ENCODE assay signal across 8 cellular contexts in the genomic region with DNA sequence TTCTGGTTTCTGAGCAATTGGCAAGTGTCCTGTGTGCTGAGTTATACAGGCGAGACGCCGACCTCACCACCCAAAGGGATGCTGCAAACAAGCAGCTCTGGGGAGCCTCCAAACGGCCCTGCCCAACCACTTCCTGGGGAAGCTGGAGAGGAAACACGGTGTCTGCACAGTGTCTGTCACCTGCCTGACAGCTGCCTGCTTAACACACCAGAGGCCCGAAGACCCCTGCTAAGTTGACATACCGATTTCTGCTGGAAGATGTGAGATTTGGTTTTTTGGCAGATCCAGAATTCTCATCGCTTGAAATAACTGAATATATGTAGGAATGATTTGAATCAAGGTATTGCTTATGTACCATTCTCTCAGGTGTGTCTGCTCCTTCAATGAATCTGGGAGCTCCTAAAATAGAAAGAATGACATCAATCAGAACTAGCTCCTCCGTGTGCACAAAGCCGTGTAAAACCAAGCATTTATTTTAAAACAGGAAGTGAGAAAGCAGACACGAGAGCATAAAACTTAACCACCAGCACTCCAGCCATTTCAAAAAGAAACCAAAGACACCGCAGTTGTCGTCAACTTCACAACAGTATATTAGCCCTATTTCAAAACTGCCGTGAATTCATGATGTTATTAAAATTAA. TPM values are rescaled to one million over a fixed set of nuclear protein-coding genes. Genes with fewer than 3 reads are reported as not detected.
A peak's percentile ranks its signal among the peaks of the same experiment; 100 is the strongest.
DNase-seq lines count a peak whose midpoint lies in the region; ATAC-seq and TF ChIP-seq lines count a peak whose summit lies in the region.

No MANE protein-coding gene starts in this region.

- peak overlapping the region; percentile 85 for H3K9ac ChIP-seq in BLaER1

- H3K4me3 Mint-ChIP-seq in WTC11 (no peak overlapping the region), natural killer cell (peak overlapping the region; percentile 93)

- no peaks in the 10 kb centered on the region for H4K20me1 ChIP-seq in BLaER1

- TF ChIP-seq POLR2A in thyroid gland (IDR thresholded peaks at IDR 0.05) = peak in 1 of 2 donors; percentile 13

- peak; percentile 74 for ATAC-seq in GM19438 (IDR thresholded peaks at IDR 0.05; ENCODE audit: low read depth, unreplicated experiment)
- peak; percentile 60 for ATAC-seq in HG03558 (IDR thresholded peaks at IDR 0.05; ENCODE audit: extremely low read depth, unreplicated experiment)
- ATAC-seq in WTC11 = 0 out of 2 replicates have a peak, but pooled peaks have one; percentile 30
- ATAC-seq in natural killer cell = peak; percentile 84 to 94 (median 92)

- H3K27me3 ChIP-seq in BLaER1 (no peaks in the 10 kb centered on the region), thyroid gland (no peaks in the 10 kb centered on the region)

- peak overlapping the region; percentile 99 for H3K27ac ChIP-seq in BLaER1
- peak overlapping the region; percentile 52 for H3K27ac ChIP-seq in caudate nucleus (ENCODE audit: low read depth, low read length)
- H3K27ac ChIP-seq in thyroid gland = peak overlapping the region; percentile 27 to 76 (median 58)

- H3K4me1 ChIP-seq in BLaER1 (peaks cover 72% of the 10 kb centered on the region), thyroid gland (peaks cover 8 to 25% of the 10 kb centered on the region in 2 donors)

- H3K9me3 ChIP-seq in BLaER1 = 0 out of 2 replicates have a peak, but pooled peaks cover 3% of the 10 kb centered on the region
- no peaks in the 10 kb centered on the region for H3K9me3 ChIP-seq in thyroid gland

- H3K4me3 ChIP-seq in BLaER1 = peak overlapping the region; percentile 55
- H3K4me3 ChIP-seq in thyroid gland (replicated peaks in 1 of 3) = no peak overlapping the region

- POLR2A ChIA-PET in WTC11 (lab: Charles Lee) = interaction anchor here (0.5 to 1.1 kb wide), 2 partner anchors 18 to 50 kb away, joined by 3 to 6 read pairs; no protein-coding TSS in a partner anchor

- CTCF ChIA-PET in WTC11 (lab: Charles Lee) = interaction anchor here (1.0 kb wide), 1 partner anchor 50 kb away, joined by 4 read pairs; no protein-coding TSS in a partner anchor

- H3K27me3 Mint-ChIP-seq in WTC11 (ENCODE audit: low read depth) (no peaks in the 10 kb centered on the region), natural killer cell (ENCODE audit: low read depth in 2 of 2) (peaks cover 23 to 26% of the 10 kb centered on the region in 2 donors)

- no peaks in the 10 kb centered on the region for H3K36me3 ChIP-seq in BLaER1
- H3K36me3 ChIP-seq in thyroid gland = no peaks in the 10 kb centered on the region

- DNase-seq in WTC11 (ENCODE audit: low spot score) = no peak
- peak in 21 of 61 donors; percentile 2 to 44 (median 9) for DNase-seq in caudate nucleus (lab: John Stamatoyannopoulos, UW)
- DNase-seq in natural killer cell = peak; percentile 63
- DNase-seq in thyroid gland = peak; percentile 36 to 49
- DNase-seq in DMS 273 treated with DMSO at 0.1 percent for 48 hours (lab: John Stamatoyannopoulos, UW) = no peak

- H3K36me3 Mint-ChIP-seq in WTC11 = peaks cover 4% of the 10 kb centered on the region
- H3K36me3 Mint-ChIP-seq in natural killer cell = no peaks in the 10 kb centered on the region

- intact Hi-C loops in natural killer cell (cut with micrococcal nuclease) (loop anchor here (2.0 kb wide), 1 partner anchor 50 kb away; no protein-coding TSS in a partner anchor), thyroid gland (cut with DNase I) (no loop called here)

- no peak overlapping the region for H3K27ac Mint-ChIP-seq in WTC11
- H3K27ac Mint-ChIP-seq in natural killer cell = peak overlapping the region; percentile 90 to 94

- 39 to 51% methylated on average over 14 of the region's 14 CpGs for WGBS in thyroid gland, 2 donors

- H3K9me3 Mint-ChIP-seq in WTC11 (peaks cover 5% of the 10 kb centered on the region; the same call in 1 of the 2 replicates), natural killer cell (no peaks in the 10 kb centered on the region)

- TF ChIP-seq CTCF in WTC11 (IDR thresholded peaks at IDR 0.05) (no peak), natural killer cell (IDR thresholded peaks at IDR 0.05) (no peak), thyroid gland (IDR thresholded peaks at IDR 0.05) (no peak)

- H3K4me2 ChIP-seq in BLaER1 = peak overlapping the region; percentile 87

- H3K4me1 Mint-ChIP-seq in WTC11 = peaks cover 46% of the 10 kb centered on the region
- H3K4me1 Mint-ChIP-seq in natural killer cell = peaks cover 21 to 24% of the 10 kb centered on the region in 2 donors

TF ChIP-seq in WTC11, 78 proteins besides CTCF, POLR2A, EP300 and RAD21 (continues in another document):
- TF ChIP-seq SOX15 (CRISPR knock-in tag; IDR thresholded peaks at IDR 0.05) (no peak), GRHL2 (CRISPR knock-in tag; IDR thresholded peaks at IDR 0.05; ENCODE audit: insufficient replicate concordance, severe bottlenecking) (no peak), NFE2L1 (CRISPR knock-in tag; IDR thresholded peaks at IDR 0.05) (no peak), EMX1 (CRISPR knock-in tag; IDR thresholded peaks at IDR 0.05) (no peak), KAT7 (CRISPR knock-in tag; IDR thresholded peaks at IDR 0.05; ENCODE audit: borderline replicate concordance) (no peak), MLX (CRISPR knock-in tag; IDR thresholded peaks at IDR 0.05) (no peak), TEAD4 (CRISPR knock-in tag; IDR thresholded peaks at IDR 0.05) (no peak), GTF2I (CRISPR knock-in tag; conservative IDR thresholded peaks at IDR 0.05) (no peak), CBFB (CRISPR knock-in tag; IDR thresholded peaks at IDR 0.05; ENCODE audit: low read depth) (no peak), IRF1 (CRISPR knock-in tag; IDR thresholded peaks at IDR 0.05) (no peak), NFATC4 (CRISPR knock-in tag; IDR thresholded peaks at IDR 0.05) (no peak)
- TF ChIP-seq, protein P1, sequence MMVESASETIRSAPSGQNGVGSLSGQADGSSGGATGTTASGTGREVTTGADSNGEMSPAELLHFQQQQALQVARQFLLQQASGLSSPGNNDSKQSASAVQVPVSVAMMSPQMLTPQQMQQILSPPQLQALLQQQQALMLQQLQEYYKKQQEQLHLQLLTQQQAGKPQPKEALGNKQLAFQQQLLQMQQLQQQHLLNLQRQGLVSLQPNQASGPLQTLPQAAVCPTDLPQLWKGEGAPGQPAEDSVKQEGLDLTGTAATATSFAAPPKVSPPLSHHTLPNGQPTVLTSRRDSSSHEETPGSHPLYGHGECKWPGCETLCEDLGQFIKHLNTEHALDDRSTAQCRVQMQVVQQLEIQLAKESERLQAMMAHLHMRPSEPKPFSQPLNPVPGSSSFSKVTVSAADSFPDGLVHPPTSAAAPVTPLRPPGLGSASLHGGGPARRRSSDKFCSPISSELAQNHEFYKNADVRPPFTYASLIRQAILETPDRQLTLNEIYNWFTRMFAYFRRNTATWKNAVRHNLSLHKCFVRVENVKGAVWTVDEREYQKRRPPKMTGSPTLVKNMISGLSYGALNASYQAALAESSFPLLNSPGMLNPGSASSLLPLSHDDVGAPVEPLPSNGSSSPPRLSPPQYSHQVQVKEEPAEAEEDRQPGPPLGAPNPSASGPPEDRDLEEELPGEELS (CRISPR knock-in tag; IDR thresholded peaks at IDR 0.05) = no peak
- TF ChIP-seq, protein P2, sequence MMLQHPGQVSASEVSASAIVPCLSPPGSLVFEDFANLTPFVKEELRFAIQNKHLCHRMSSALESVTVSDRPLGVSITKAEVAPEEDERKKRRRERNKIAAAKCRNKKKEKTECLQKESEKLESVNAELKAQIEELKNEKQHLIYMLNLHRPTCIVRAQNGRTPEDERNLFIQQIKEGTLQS (CRISPR knock-in tag; conservative IDR thresholded peaks at IDR 0.05) = no peak
- TF ChIP-seq, protein P3, sequence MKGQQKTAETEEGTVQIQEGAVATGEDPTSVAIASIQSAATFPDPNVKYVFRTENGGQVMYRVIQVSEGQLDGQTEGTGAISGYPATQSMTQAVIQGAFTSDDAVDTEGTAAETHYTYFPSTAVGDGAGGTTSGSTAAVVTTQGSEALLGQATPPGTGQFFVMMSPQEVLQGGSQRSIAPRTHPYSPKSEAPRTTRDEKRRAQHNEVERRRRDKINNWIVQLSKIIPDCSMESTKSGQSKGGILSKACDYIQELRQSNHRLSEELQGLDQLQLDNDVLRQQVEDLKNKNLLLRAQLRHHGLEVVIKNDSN (CRISPR knock-in tag; IDR thresholded peaks at IDR 0.05) = no peak

RNA-seq across cellular contexts. Expression of gene LRRC2, which starts 27.2 kb away (rescaled TPM):
- total RNA-seq in WTC11 (2021) (4.0 to 4.9 TPM (median 4.9 TPM) in 3 replicates), natural killer cell (under 1 TPM in 1 of 3 donors, not detected in 2; 0.18 TPM), thyroid gland (10 to 100 TPM; 25.0 to 37.4 (median 31.0) TPM)

RNA-seq across cellular contexts. Expression of gene RTP3, which starts 41.1 kb away (rescaled TPM):
- not detected in 3 replicates for total RNA-seq in WTC11 (2021)
- total RNA-seq in natural killer cell = not detected
- total RNA-seq in thyroid gland = not detected

Comparison
In these comparisons a context has a peak if more than half of its experiments do, and no peak if none do; other contexts are left out.
1. ATAC-seq: peak in every context shown above with its lines; median percentile 92 in natural killer cell; 74 in GM19438; 60 in HG03558; 30 in WTC11.
2. DNase-seq: peak in natural killer cell (single experiment) and thyroid gland (2 of 2); none in WTC11 (single experiment) and DMS 273 treated with DMSO at 0.1 percent for 48 hours (single experiment).
3. Peak in every context shown above with its lines, with median percentiles within 50 percentile points of each other: H3K27ac ChIP-seq.